ENCODE assay signal across 10 cellular contexts in the genomic region with DNA sequence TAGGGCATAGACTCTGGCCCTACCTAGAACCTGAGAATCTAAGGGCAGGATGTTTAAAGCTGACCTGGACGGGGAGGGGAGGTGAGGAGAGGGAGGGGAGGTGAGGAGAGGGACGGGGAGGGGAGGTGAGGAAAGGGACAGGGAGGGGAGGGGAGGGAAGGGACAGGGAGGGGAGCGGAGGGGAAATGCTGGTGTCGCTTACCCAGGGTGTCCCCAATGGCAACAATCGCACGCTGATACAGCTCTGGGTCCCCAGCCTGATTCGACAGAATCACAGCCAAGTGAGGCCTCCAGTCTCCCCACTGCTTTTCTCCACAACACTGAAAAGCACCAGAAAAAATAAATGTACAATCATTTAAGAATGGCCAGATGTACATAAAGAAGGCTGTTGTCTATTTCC. TPM values are rescaled to one million over a fixed set of nuclear protein-coding genes. Genes with fewer than 3 reads are reported as not detected.
"Had no signal": no experiment of that assay in that cellular context is flagged by ENCODE, and none has a peak within 500 bp of the region (broad histone marks: within the 10 kb centered on the region; RNA-seq: fewer than 3 reads in every experiment).

No MANE protein-coding gene starts in this region.

- DNase-seq: NCI-H1417 treated with DMSO at 0.1 percent for 48 hours, NCI-H1436 treated with DMSO at 0.1 percent for 48 hours, SIG-M5 had no signal

- H3K36me3 ChIP-seq: SJCRH30 had no signal

- H3K27ac ChIP-seq: KMS-11, PC-9, RWPE1, SJCRH30, SK-N-MC had no signal

- H3K4me2 ChIP-seq: KMS-11, PC-9 had no signal

- H3K4me3 ChIP-seq: PC-9, SJCRH30, SK-N-MC had no signal

- H2AFZ ChIP-seq: PC-9 had no signal

- H3K9ac ChIP-seq: KMS-11 had no signal

- H3K27me3 ChIP-seq: SJCRH30 had no signal

- H3K9me3 ChIP-seq: SJCRH30 had no signal

RNA-seq across cellular contexts. Expression of a gene that starts 22.2 kb away (rescaled TPM):
- total RNA-seq: MCF 10A, OCI-LY7 had no signal
